ENCODE assay signal across 1 cellular context in the genomic region with DNA sequence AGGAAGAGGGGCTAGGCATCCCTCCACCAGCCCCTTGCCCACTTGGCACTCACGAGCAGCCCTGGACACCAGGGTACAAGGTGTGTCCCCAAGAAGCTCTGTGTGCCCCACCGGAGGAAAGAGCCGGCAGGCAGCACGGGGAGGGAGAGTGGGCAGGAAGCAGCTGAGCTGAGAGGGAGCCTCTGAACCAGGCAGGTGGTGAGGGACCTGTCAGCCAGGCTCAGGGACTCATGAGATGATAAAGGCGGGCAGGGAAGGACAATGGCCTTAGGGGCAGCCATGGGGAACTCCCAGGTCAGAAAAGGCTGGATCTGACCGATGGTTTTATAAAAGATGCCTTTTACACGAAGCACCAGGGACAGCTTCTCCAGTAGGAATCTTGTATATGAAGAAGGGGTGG.
TF ChIP-seq lines count a peak whose summit lies in the region.

No MANE protein-coding gene starts in this region.

TF ChIP-seq in IMR-90, 13 proteins besides CTCF, POLR2A, EP300 and RAD21:
- TF ChIP-seq NFE2L2 (IDR thresholded peaks at IDR 0.05; ENCODE audit: low read depth, low read length) (no peak), MXI1 (IDR thresholded peaks at IDR 0.05; ENCODE audit: borderline replicate concordance, low read depth, low read length) (no peak), USF2 (IDR thresholded peaks at IDR 0.05; ENCODE audit: low read depth, low read length) (no peak), RCOR1 (IDR thresholded peaks at IDR 0.05; ENCODE audit: insufficient replicate concordance, low read length) (no peak), MAZ (IDR thresholded peaks at IDR 0.05; ENCODE audit: borderline replicate concordance, low read depth, low read length) (no peak), RFX5 (IDR thresholded peaks at IDR 0.05; ENCODE audit: low read depth, low read length) (no peak), FOS (IDR thresholded peaks at IDR 0.05; ENCODE audit: low read depth, low read length) (no peak), BHLHE40 (IDR thresholded peaks at IDR 0.05; ENCODE audit: low read depth, low read length) (no peak), MAFK (IDR thresholded peaks at IDR 0.05; ENCODE audit: low read depth, low read length) (no peak), CEBPB (IDR thresholded peaks at IDR 0.05; ENCODE audit: low read depth, low read length) (no peak), SMC3 (IDR thresholded peaks at IDR 0.05; ENCODE audit: low read depth, low read length) (no peak)
- TF ChIP-seq, protein P1, sequence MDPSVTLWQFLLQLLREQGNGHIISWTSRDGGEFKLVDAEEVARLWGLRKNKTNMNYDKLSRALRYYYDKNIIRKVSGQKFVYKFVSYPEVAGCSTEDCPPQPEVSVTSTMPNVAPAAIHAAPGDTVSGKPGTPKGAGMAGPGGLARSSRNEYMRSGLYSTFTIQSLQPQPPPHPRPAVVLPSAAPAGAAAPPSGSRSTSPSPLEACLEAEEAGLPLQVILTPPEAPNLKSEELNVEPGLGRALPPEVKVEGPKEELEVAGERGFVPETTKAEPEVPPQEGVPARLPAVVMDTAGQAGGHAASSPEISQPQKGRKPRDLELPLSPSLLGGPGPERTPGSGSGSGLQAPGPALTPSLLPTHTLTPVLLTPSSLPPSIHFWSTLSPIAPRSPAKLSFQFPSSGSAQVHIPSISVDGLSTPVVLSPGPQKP (IDR thresholded peaks at IDR 0.05; ENCODE audit: borderline replicate concordance, low read depth, low read length) = no peak
